In the genomic region with DNA sequence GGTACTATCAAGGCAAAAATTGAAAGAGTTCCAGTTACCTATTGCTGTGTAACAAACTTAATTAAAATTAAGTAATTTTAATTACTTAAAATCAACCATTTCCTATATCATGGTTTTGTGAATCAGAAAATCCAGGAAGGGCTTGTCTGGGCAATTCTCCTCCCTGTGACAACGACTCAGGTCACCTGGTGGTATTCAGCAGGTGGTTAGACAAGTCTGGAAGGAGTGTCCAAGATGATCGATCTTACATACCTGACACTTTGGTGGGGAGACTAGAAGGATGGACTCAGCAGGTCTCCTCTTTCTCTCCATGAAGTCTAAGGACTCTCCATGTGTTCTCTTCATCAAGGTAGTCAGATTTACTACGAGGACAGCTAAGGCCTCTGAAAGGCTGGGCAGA, we compare ENCODE assay signal across 32 cellular contexts. TPM values are rescaled to one million over a fixed set of nuclear protein-coding genes. Genes with fewer than 3 reads are reported as not detected.
"Had no signal": no experiment of that assay in that cellular context is flagged by ENCODE, and none has a peak within 500 bp of the region (broad histone marks: within the 10 kb centered on the region; RNA-seq: fewer than 3 reads in every experiment).

No MANE protein-coding gene starts in this region.

- H3K4me3 ChIP-seq: colonic mucosa, gastroesophageal sphincter, heart left ventricle, hepatocyte, left lung, ovary, psoas muscle, sigmoid colon, spleen, testis, tibial artery, upper lobe of right lung, uterus had no signal

- H2AFZ ChIP-seq: hepatocyte had no signal

- H3K4me1 ChIP-seq: colonic mucosa, gastroesophageal sphincter, left lung, psoas muscle, testis, tibial artery, upper lobe of right lung, uterus had no signal

- H3K4me1 Mint-ChIP-seq: nephron progenitor cell had no signal

- H3K4me2 ChIP-seq: hepatocyte had no signal

- H3K27ac ChIP-seq: colonic mucosa, gastroesophageal sphincter, heart left ventricle, hepatocyte, left lung, ovary, psoas muscle, sigmoid colon, spleen, testis, tibial artery, upper lobe of right lung, uterus had no signal

- H3K9me3 Mint-ChIP-seq: naive thymus-derived CD4-positive, alpha-beta T cell; nephron progenitor cell; stimulated activated memory B cell treated with anti-CD40 and anti-IgM and Interleukin-4, amounts not matched to agents 10 μg/mL and 1 μg/mL and 100 μg/mL, for 72 hours had no signal

- DNase-seq: colonic mucosa; dermis blood vessel endothelial cell; effector memory CD4-positive, alpha-beta T cell; foreskin fibroblast; heart left ventricle; left cardiac atrium; left lung; mesendoderm; midbrain; naive thymus-derived CD4-positive, alpha-beta T cell; nephron progenitor cell; nucleus accumbens; ovary; posterior cingulate gyrus; psoas muscle; right cardiac atrium; sigmoid colon; spleen; stimulated activated CD4-positive, alpha-beta T cell treated with anti-CD3 and anti-CD28 coated beads, Interleukin-4, amount 100 ng/mL, for 4 hours; stimulated activated naive CD8-positive, alpha-beta T cell treated with anti-CD3 and anti-CD28 coated beads, Interleukin-15, Interleukin-2, amounts not matched to agents 100 U/mL and 50 U/mL, for 24 hours; substantia nigra; testis; tibial artery; upper lobe of right lung; uterus had no signal

- H3K79me2 ChIP-seq: hepatocyte had no signal

- H3K27me3 ChIP-seq: colonic mucosa, gastroesophageal sphincter, heart left ventricle, hepatocyte, left lung, ovary, sigmoid colon, spleen, testis, tibial artery, upper lobe of right lung, uterus had no signal

- H3K27ac Mint-ChIP-seq: naive thymus-derived CD4-positive, alpha-beta T cell; nephron progenitor cell; stimulated activated memory B cell treated with anti-CD40 and anti-IgM and Interleukin-4, amounts not matched to agents 10 μg/mL and 1 μg/mL and 100 μg/mL, for 72 hours had no signal

- H3K4me3 Mint-ChIP-seq: naive thymus-derived CD4-positive, alpha-beta T cell; nephron progenitor cell; stimulated activated memory B cell treated with anti-CD40 and anti-IgM and Interleukin-4, amounts not matched to agents 10 μg/mL and 1 μg/mL and 100 μg/mL, for 72 hours had no signal

- H3K27me3 Mint-ChIP-seq: naive thymus-derived CD4-positive, alpha-beta T cell; stimulated activated memory B cell treated with anti-CD40 and anti-IgM and Interleukin-4, amounts not matched to agents 10 μg/mL and 1 μg/mL and 100 μg/mL, for 72 hours had no signal

- H3K36me3 ChIP-seq: colonic mucosa, gastroesophageal sphincter, left lung, ovary, upper lobe of right lung, uterus had no signal

- FAIRE-seq: endothelial cell of umbilical vein had no signal

- H3K9me3 ChIP-seq: colonic mucosa, gastroesophageal sphincter, heart left ventricle, left lung, ovary, psoas muscle, sigmoid colon, spleen, testis, tibial artery, upper lobe of right lung, uterus had no signal

- ATAC-seq: gastroesophageal sphincter; heart left ventricle; left cardiac atrium; left lung; naive thymus-derived CD4-positive, alpha-beta T cell; psoas muscle; right cardiac atrium; stimulated activated memory B cell treated with anti-CD40 and anti-IgM and Interleukin-4, amounts not matched to agents 10 μg/mL and 1 μg/mL and 100 μg/mL, for 72 hours; stimulated activated naive CD8-positive, alpha-beta T cell treated with anti-CD3 and anti-CD28 coated beads, Interleukin-15, Interleukin-2, amounts not matched to agents 100 U/mL and 50 U/mL, for 24 hours; upper lobe of right lung had no signal

RNA-seq across cellular contexts. Expression of a gene that starts 22.9 kb away (rescaled TPM):
- total RNA-seq: dermis blood vessel endothelial cell, gastroesophageal sphincter, lower leg skin, lung microvascular endothelial cell, sigmoid colon, skeletal muscle tissue, upper lobe of right lung had no signal
